In genomic region chr14:94598816-94599655, GRCh38 we compare ENCODE assay signal across 9 cellular contexts. TPM values are rescaled to one million over a fixed set of nuclear protein-coding genes. Genes with fewer than 3 reads are reported as not detected.
DNase-seq lines count a peak whose midpoint lies in the region; ATAC-seq, FAIRE-seq and TF ChIP-seq lines count a peak whose summit lies in the region.
"Had no signal": no experiment of that assay in that cellular context is flagged by ENCODE, and none has a peak within 500 bp of the region (broad histone marks: within the 10 kb centered on the region; RNA-seq: fewer than 3 reads in every experiment).

No MANE protein-coding gene starts in this region.

- H3K9me3 ChIP-seq in adipocyte (ENCODE audit: control insufficient read depth, low read length), result no peaks in the 10 kb centered on the region
- no peaks in the 10 kb centered on the region for H3K9me3 ChIP-seq in CD4-positive, alpha-beta T cell (ENCODE audit: control insufficient read depth, low read length)

- H3K9me3 Mint-ChIP-seq in CD4-positive, alpha-beta T cell, result no peaks in the 10 kb centered on the region

- peak overlapping the region; percentile 50 for H3K4me3 ChIP-seq in adipocyte (ENCODE audit: low read length)

- H3K36me3 Mint-ChIP-seq in CD4-positive, alpha-beta T cell (ENCODE audit: low read depth), result no peaks in the 10 kb centered on the region

- POLR2A ChIA-PET in CD4-positive, alpha-beta T cell (lab: Charles Lee), result no interaction called here

- intact Hi-C loops in left ventricle myocardium superior (cut with micrococcal nuclease), result no loop called here
- intact Hi-C loops in sciatic nerve (cut with DNase I), result no loop called here
- intact Hi-C loops in CD4-positive, alpha-beta T cell (cut with DNase I, micrococcal nuclease), result no loop called here

- no peaks in the 10 kb centered on the region for H3K36me3 ChIP-seq in adipocyte (ENCODE audit: control insufficient read depth, insufficient read depth, low read length, severe bottlenecking)

- TF ChIP-seq CTCF in CD4-positive, alpha-beta T cell (IDR thresholded peaks at IDR 0.05), result no peak

- H3K4me3 Mint-ChIP-seq in CD4-positive, alpha-beta T cell, result no peak overlapping the region

- no peak overlapping the region for H3K27ac ChIP-seq in CD4-positive, alpha-beta T cell (ENCODE audit: low read depth, low read length)

- H3K4me1 ChIP-seq in adipocyte (ENCODE audit: control insufficient read depth, insufficient read depth, low read length), result peaks cover 49% of the 10 kb centered on the region

- H3K4me1 Mint-ChIP-seq in CD4-positive, alpha-beta T cell (ENCODE audit: low read depth), result no peaks in the 10 kb centered on the region

- H3K27me3 ChIP-seq in adipocyte (replicated peaks; ENCODE audit: control insufficient read depth, insufficient read depth, low read length), result no peaks in the 10 kb centered on the region
- no peaks in the 10 kb centered on the region for H3K27me3 ChIP-seq in CD4-positive, alpha-beta T cell (ENCODE audit: control insufficient read depth, insufficient read depth, low read length)

- peak; percentile 90 for FAIRE-seq in H54 (lab: Jason Lieb, UNC)
- FAIRE-seq: islet of Langerhans had no signal

- H3K27ac Mint-ChIP-seq in CD4-positive, alpha-beta T cell, result no peak overlapping the region

- H3K27me3 Mint-ChIP-seq in CD4-positive, alpha-beta T cell, result peaks cover 42% of the 10 kb centered on the region

- CTCF ChIA-PET in CD4-positive, alpha-beta T cell (lab: Charles Lee), result interaction anchor here (0.6 kb wide), 1 partner anchor 10 kb away, joined by 5 read pairs; no protein-coding TSS in a partner anchor

- TF ChIP-seq POLR2A in H54 (IDR thresholded peaks at IDR 0.05; ENCODE audit: low read depth, low read length), result no peak

- DNase-seq in H54 (ENCODE audit: insufficient read length, low spot score) (peak; percentile 83), adipocyte (ENCODE audit: low read depth) (peak; percentile 97), left ventricle myocardium superior (peak; percentile 70), sciatic nerve (ENCODE audit: low spot score) (peak; percentile 79), KG1 (lab: John Stamatoyannopoulos, UW) (no peak)
- DNase-seq in CD4-positive, alpha-beta T cell, result no peak

- ATAC-seq in left ventricle myocardium superior (peak; percentile 71), sciatic nerve (peak; percentile 89), HG02763 (IDR thresholded peaks at IDR 0.05; ENCODE audit: unreplicated experiment) (no peak), GM19351 (IDR thresholded peaks at IDR 0.05; ENCODE audit: unreplicated experiment) (no peak)
- ATAC-seq in CD4-positive, alpha-beta T cell (ENCODE audit: poor library complexity), result no peak

- peak overlapping the region; percentile 71 for H3K9ac ChIP-seq in adipocyte (ENCODE audit: low read length)

RNA-seq across cellular contexts. Expression of gene SERPINA3, which starts 13.2 kb away (rescaled TPM):
- total RNA-seq in left ventricle myocardium superior (63.5 TPM), sciatic nerve (77.1 TPM)
- total RNA-seq in CD4-positive, alpha-beta T cell, result not detected

RNA-seq across cellular contexts. Expression of gene SERPINA5, which starts 17.8 kb away (rescaled TPM):
- total RNA-seq in left ventricle myocardium superior (4.0 TPM), sciatic nerve (8.8 TPM)
- not detected for total RNA-seq in CD4-positive, alpha-beta T cell

RNA-seq across cellular contexts. Expression of gene SERPINA4, which starts 37.8 kb away (rescaled TPM):
- not detected for total RNA-seq in left ventricle myocardium superior
- not detected for total RNA-seq in sciatic nerve
- not detected for total RNA-seq in CD4-positive, alpha-beta T cell

Comparison
In these comparisons a context has a peak if more than half of its experiments do, and no peak if none do; other contexts are left out.
1. DNase-seq: peak in H54 (single experiment), adipocyte (single experiment), left ventricle myocardium superior (single experiment) and sciatic nerve (single experiment); none in CD4-positive, alpha-beta T cell (0 of 10) and KG1 (single experiment).
2. ATAC-seq: peak in left ventricle myocardium superior (single experiment) and sciatic nerve (single experiment); none in CD4-positive, alpha-beta T cell (single experiment), HG02763 (single experiment) and GM19351 (single experiment).
3. RNA of gene SERPINA3, which starts 13.2 kb away (total RNA-seq): 77.1 TPM in sciatic nerve (single experiment) and 63.5 TPM in left ventricle myocardium superior (single experiment); not detected in CD4-positive, alpha-beta T cell; every median in the first group is over 10 times any median in the second.